10 cellular contexts compared by ENCODE assay signal in genomic region chr22:41478891-41479521, GRCh38. TPM values are rescaled to one million over a fixed set of nuclear protein-coding genes. Genes with fewer than 3 reads are reported as not detected.
A peak's percentile ranks its signal among the peaks of the same experiment; 100 is the strongest.
DNase-seq lines count a peak whose midpoint lies in the region; ATAC-seq and TF ChIP-seq lines count a peak whose summit lies in the region.
"Had no signal": no experiment of that assay in that cellular context is flagged by ENCODE, and none has a peak within 500 bp of the region (broad histone marks: within the 10 kb centered on the region; RNA-seq: fewer than 3 reads in every experiment).

No MANE protein-coding gene starts in this region.

- H3K27me3 Mint-ChIP-seq in activated T-cell treated with anti-CD3 and anti-CD28 coated beads, Interleukin-2, amount 50 U/mL, for 24 hours, result no peaks in the 10 kb centered on the region
- H3K27me3 Mint-ChIP-seq in activated naive CD8-positive, alpha-beta T cell treated with anti-CD3 and anti-CD28 coated beads, Interleukin-2, amount 50 U/mL, for 24 hours, result no peaks in the 10 kb centered on the region

- H3K4me3 Mint-ChIP-seq in activated T-cell treated with anti-CD3 and anti-CD28 coated beads, Interleukin-2, amount 50 U/mL, for 24 hours, result no peak overlapping the region
- H3K4me3 Mint-ChIP-seq in activated naive CD8-positive, alpha-beta T cell treated with anti-CD3 and anti-CD28 coated beads, Interleukin-2, amount 50 U/mL, for 24 hours, result no peak overlapping the region

- no peak for TF ChIP-seq CTCF in left lung (IDR thresholded peaks at IDR 0.05)

- H3K9me3 ChIP-seq in left lung (no peaks in the 10 kb centered on the region), thymus (ENCODE audit: control insufficient read depth) (no peaks in the 10 kb centered on the region)

- H3K36me3 ChIP-seq in left lung, result peaks cover 0 to 11% of the 10 kb centered on the region in 2 donors
- no peaks in the 10 kb centered on the region for H3K36me3 ChIP-seq in thymus (ENCODE audit: control insufficient read depth, insufficient read depth)

- H3K4me1 ChIP-seq in left lung, result peaks cover 13 to 45% of the 10 kb centered on the region in 2 donors
- no peaks in the 10 kb centered on the region for H3K4me1 ChIP-seq in thymus (ENCODE audit: control insufficient read depth, insufficient read depth, low read length)

- no peaks in the 10 kb centered on the region for H3K27me3 ChIP-seq in left lung
- no peaks in the 10 kb centered on the region for H3K27me3 ChIP-seq in thymus (ENCODE audit: control insufficient read depth, insufficient read depth)

- no peaks in the 10 kb centered on the region for H3K9me3 Mint-ChIP-seq in activated T-cell treated with anti-CD3 and anti-CD28 coated beads, Interleukin-2, amount 50 U/mL, for 24 hours
- H3K9me3 Mint-ChIP-seq in activated naive CD8-positive, alpha-beta T cell treated with anti-CD3 and anti-CD28 coated beads, Interleukin-2, amount 50 U/mL, for 24 hours, result no peaks in the 10 kb centered on the region

- H3K4me1 Mint-ChIP-seq in activated T-cell treated with anti-CD3 and anti-CD28 coated beads, Interleukin-2, amount 50 U/mL, for 24 hours (ENCODE audit: low read depth), result peaks cover 49% of the 10 kb centered on the region
- peaks cover 51% of the 10 kb centered on the region for H3K4me1 Mint-ChIP-seq in activated naive CD8-positive, alpha-beta T cell treated with anti-CD3 and anti-CD28 coated beads, Interleukin-2, amount 50 U/mL, for 24 hours

- no peak for DNase-seq in activated T-cell treated with anti-CD3 and anti-CD28 coated beads, Interleukin-2, amount 50 U/mL, for 24 hours
- no peak for DNase-seq in activated T-cell treated with anti-CD3 and anti-CD28 coated beads, Interleukin-2, amount 50 U/mL, for 1 hour
- peak; percentile 8 for DNase-seq in activated naive CD8-positive, alpha-beta T cell treated with anti-CD3 and anti-CD28 coated beads, Interleukin-2, amount 50 U/mL, for 24 hours
- DNase-seq in left lung, result peak in 1 of 2 donors; percentile 41
- DNase-seq in NCI-H1105 treated with DMSO at 0.1 percent for 48 hours (lab: John Stamatoyannopoulos, UW), result no peak
- DNase-seq in activated effector memory CD4-positive, alpha-beta T cell treated with Interleukin-2 at 50 U/mL for 16 hours, result no peak
- DNase-seq: activated gamma-delta T cell, NCI-H2081 had no signal

- 93% methylated on average over 7 of the region's 7 CpGs for WGBS in thymus

- H3K36me3 Mint-ChIP-seq in activated T-cell treated with anti-CD3 and anti-CD28 coated beads, Interleukin-2, amount 50 U/mL, for 24 hours (ENCODE audit: low read depth), result peaks cover 53% of the 10 kb centered on the region
- H3K36me3 Mint-ChIP-seq in activated naive CD8-positive, alpha-beta T cell treated with anti-CD3 and anti-CD28 coated beads, Interleukin-2, amount 50 U/mL, for 24 hours (ENCODE audit: low read depth), result peaks cover 4% of the 10 kb centered on the region

- H3K27ac Mint-ChIP-seq in activated T-cell treated with anti-CD3 and anti-CD28 coated beads, Interleukin-2, amount 50 U/mL, for 24 hours, result peak overlapping the region; percentile 80
- peak overlapping the region; percentile 71 for H3K27ac Mint-ChIP-seq in activated naive CD8-positive, alpha-beta T cell treated with anti-CD3 and anti-CD28 coated beads, Interleukin-2, amount 50 U/mL, for 24 hours

- H3K27ac ChIP-seq in left lung (peak overlapping the region in 1 of 2 donors; percentile 48), thymus (ENCODE audit: low read depth) (peak overlapping the region; percentile 8)

- intact Hi-C loops in left lung (cut with DNase I), result no loop called here

- peak; percentile 75 for ATAC-seq in activated naive CD8-positive, alpha-beta T cell treated with anti-CD3 and anti-CD28 coated beads, Interleukin-2, amount 50 U/mL, for 24 hours
- ATAC-seq in left lung (peak; percentile 71), GM18498 (IDR thresholded peaks at IDR 0.05; ENCODE audit: unreplicated experiment) (no peak)

- H3K4me3 ChIP-seq in left lung (no peak overlapping the region), thymus (ENCODE audit: low read length) (no peak overlapping the region)

RNA-seq across cellular contexts. Expression of gene ACO2, which starts 10.1 kb away (rescaled TPM):
- total RNA-seq in left lung, result 10 to 100 TPM; 85.3 to 91.8 TPM
- polyA plus RNA-seq in thymus, result 29.7 TPM

RNA-seq across cellular contexts. Expression of gene PHF5A, which starts 10.5 kb away (rescaled TPM):
- 10 to 100 TPM; 30.3 to 35.5 TPM for total RNA-seq in left lung
- polyA plus RNA-seq in thymus, result 65.7 TPM

RNA-seq across cellular contexts. Expression of gene TOB2, which starts 32.4 kb away (rescaled TPM):
- total RNA-seq in left lung, result 10 to 100 TPM; 38.9 to 47.8 TPM
- 17.3 TPM for polyA plus RNA-seq in thymus
